Comparison of ENCODE assay signal across 28 cellular contexts in the genomic region with DNA sequence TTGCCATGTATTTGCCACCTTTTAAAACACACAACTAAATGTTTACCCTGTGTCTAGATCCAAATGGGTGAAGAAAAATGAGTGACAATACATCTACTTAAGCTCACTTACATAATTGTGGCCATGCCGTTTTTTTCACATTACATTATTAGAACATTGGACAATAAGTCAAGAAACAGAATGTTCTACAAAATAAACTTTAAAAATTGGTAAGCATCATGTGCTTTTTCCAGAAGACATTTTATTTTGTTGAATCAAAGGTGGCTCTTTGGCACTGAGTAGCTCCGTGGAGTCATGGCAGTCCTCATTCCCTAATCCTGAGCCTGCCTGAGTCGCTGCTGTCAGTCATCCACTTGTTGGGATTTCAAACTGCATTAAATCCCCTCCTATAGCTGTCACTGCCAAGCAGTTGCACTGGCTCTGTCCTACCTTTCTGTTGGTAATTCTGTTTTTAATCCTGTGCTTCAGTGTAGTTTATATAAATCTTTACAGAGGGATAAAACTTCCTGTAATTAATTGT. TPM values are rescaled to one million over a fixed set of nuclear protein-coding genes. Genes with fewer than 3 reads are reported as not detected.
DNase-seq lines count a peak whose midpoint lies in the region; ATAC-seq and TF ChIP-seq lines count a peak whose summit lies in the region.
"Had no signal": no experiment of that assay in that cellular context is flagged by ENCODE, and none has a peak within 500 bp of the region (broad histone marks: within the 10 kb centered on the region; RNA-seq: fewer than 3 reads in every experiment).

No MANE protein-coding gene starts in this region.

- no peak overlapping the region for H4K91ac ChIP-seq in trophoblast cell (ENCODE audit: low read depth, low read length)

- intact Hi-C loops in left ventricle myocardium inferior (cut with micrococcal nuclease) (no loop called here), left ventricle myocardium superior (cut with micrococcal nuclease) (no loop called here), sigmoid colon (cut with DNase I) (no loop called here), aorta (cut with DNase I) (no loop called here)

- no peaks in the 10 kb centered on the region for H3K79me1 ChIP-seq in trophoblast cell (ENCODE audit: low read length)

- peaks cover 45% of the 10 kb centered on the region for H3K4me1 Mint-ChIP-seq in chondrocyte (ENCODE audit: low read depth)
- H3K4me1 Mint-ChIP-seq: activated naive CD8-positive, alpha-beta T cell treated with anti-CD3 and anti-CD28 coated beads, Interleukin-2, amount 50 U/mL, for 24 hours; immature natural killer cell; T-helper 17 cell had no signal

- H3K23ac ChIP-seq in trophoblast cell (ENCODE audit: low read length) = no peak overlapping the region

- no peak overlapping the region for H3K14ac ChIP-seq in trophoblast cell (ENCODE audit: low read length)

- no peak overlapping the region for H3K4me2 ChIP-seq in trophoblast cell (ENCODE audit: low read length)

- H2AK5ac ChIP-seq in trophoblast cell (ENCODE audit: low read length) = no peak overlapping the region

- no peaks in the 10 kb centered on the region for H3K9me3 ChIP-seq in left ventricle myocardium inferior (replicated peaks)
- H3K9me3 ChIP-seq in sigmoid colon = no peaks in the 10 kb centered on the region
- H3K9me3 ChIP-seq in aorta (ENCODE audit: control insufficient read depth, low read length) = no peaks in the 10 kb centered on the region
- H3K9me3 ChIP-seq in trophoblast cell (ENCODE audit: insufficient read depth, low read depth, low read length) = no peaks in the 10 kb centered on the region
- H3K9me3 ChIP-seq: Caco-2, SJSA1, upper lobe of left lung had no signal

- peak overlapping the region; percentile 32 for H3K27ac Mint-ChIP-seq in chondrocyte (ENCODE audit: unreplicated experiment)
- H3K27ac Mint-ChIP-seq: activated naive CD8-positive, alpha-beta T cell treated with anti-CD3 and anti-CD28 coated beads, Interleukin-2, amount 50 U/mL, for 24 hours; dendritic cell treated with granulocyte-macrophage colony-stimulating factor and Interleukin-4, amounts not matched to agents 40 ng/mL and 50 ng/mL, for 4 days; immature natural killer cell; progenitor cell of endocrine pancreas; stimulated activated naive B cell treated with anti-CD40 and anti-IgM and Interleukin-4, amounts not matched to agents 10 μg/mL and 1 μg/mL and 100 μg/mL, for 72 hours; T-helper 17 cell; WTC11 had no signal

- no peak for DNase-seq in left ventricle myocardium inferior
- no peak for DNase-seq in left ventricle myocardium superior
- no peak for DNase-seq in chondrocyte (ENCODE audit: low spot score)
- no peak for DNase-seq in sigmoid colon
- DNase-seq in aorta = no peak
- DNase-seq in trophoblast cell = no peak
- no peak for DNase-seq in anterior cingulate cortex (lab: John Stamatoyannopoulos, UW)
- DNase-seq: activated CD4-positive, alpha-beta T cell treated with anti-CD3 and anti-CD28 coated beads, Interleukin-2, amount 50 U/mL, for 4 hours; activated CD8-positive, alpha-beta memory T cell treated with anti-CD3 and anti-CD28 coated beads, Interleukin-2, amount 50 U/mL, for 48 hours; activated naive CD8-positive, alpha-beta T cell treated with anti-CD3 and anti-CD28 coated beads, Interleukin-2, amount 50 U/mL, for 24 hours; Caco-2; DND-41; immature natural killer cell; NCI-H1105; NCI-H2081; NCI-H446; NK-92 treated with Interleukin-12 subunit alpha and Interleukin-12 subunit beta, amount 100 ng/mL, for 24 hours; stimulated activated CD4-positive, alpha-beta T cell treated with anti-CD3 and anti-CD28 coated beads, Interleukin-2, amount 100 ng/mL, for 24 hours; stimulated activated naive B cell treated with anti-CD40 and anti-IgM and Interleukin-4, amounts not matched to agents 10 μg/mL and 1 μg/mL and 100 μg/mL, for 72 hours; T-helper 17 cell; upper lobe of left lung had no signal

- TF ChIP-seq CTCF in left ventricle myocardium inferior (IDR thresholded peaks at IDR 0.05; ENCODE audit: borderline replicate concordance) (no peak), chondrocyte (IDR thresholded peaks at IDR 0.05) (no peak), sigmoid colon (IDR thresholded peaks at IDR 0.05) (no peak)

- peaks cover 4% of the 10 kb centered on the region for H3K9me3 Mint-ChIP-seq in chondrocyte (ENCODE audit: low read depth)
- H3K9me3 Mint-ChIP-seq: WTC11 had no signal

- H3K4me3 ChIP-seq in left ventricle myocardium inferior = no peak overlapping the region
- no peak overlapping the region for H3K4me3 ChIP-seq in sigmoid colon
- H3K4me3 ChIP-seq in aorta (ENCODE audit: low read length in 2 of 2) = no peak overlapping the region
- H3K4me3 ChIP-seq in trophoblast cell (ENCODE audit: low read depth, low read length) = no peak overlapping the region
- H3K4me3 ChIP-seq: BLaER1 treated with 17β-estradiol and CSF1 and Interleukin-3, amounts not matched to agents 10 nM and 100 nM; SJSA1; skin epidermis; upper lobe of left lung had no signal

- no peak overlapping the region for H2BK120ac ChIP-seq in trophoblast cell (ENCODE audit: insufficient read depth, low read length, poor library complexity)

- H3K27me3 Mint-ChIP-seq in chondrocyte (ENCODE audit: low read depth) = no peaks in the 10 kb centered on the region

- H2BK5ac ChIP-seq in trophoblast cell (ENCODE audit: low read depth, low read length, poor library complexity) = no peak overlapping the region

- H3K36me3 Mint-ChIP-seq in chondrocyte (ENCODE audit: low read depth) = peaks cover 29% of the 10 kb centered on the region
- H3K36me3 Mint-ChIP-seq: immature natural killer cell, WTC11 had no signal

- H3K27ac ChIP-seq in left ventricle myocardium inferior (replicated peaks) (peak overlapping the region; percentile 73), sigmoid colon (peak overlapping the region in 3 of 4 donors; percentile 61 to 97 (median 82)), aorta (ENCODE audit: low read depth in 1 of 2, low read length in 2 of 2) (peak overlapping the region; percentile 36 to 71), trophoblast cell (ENCODE audit: low read depth, low read length) (no peak overlapping the region)
- H3K27ac ChIP-seq: BLaER1 treated with 17β-estradiol and CSF1 and Interleukin-3, amounts not matched to agents 10 nM and 100 nM; SJSA1 had no signal

- no peak overlapping the region for H4K12ac ChIP-seq in trophoblast cell (ENCODE audit: low read depth, low read length)

- H2BK12ac ChIP-seq in trophoblast cell (ENCODE audit: low read length) = no peak overlapping the region

- H3K79me2 ChIP-seq in trophoblast cell (ENCODE audit: control insufficient read depth, insufficient read depth, low read length, poor library complexity) = no peaks in the 10 kb centered on the region

- TF ChIP-seq EP300 in sigmoid colon (IDR thresholded peaks at IDR 0.05) = no peak

- H3K4me3 Mint-ChIP-seq in chondrocyte (ENCODE audit: unreplicated experiment) = no peak overlapping the region
- H3K4me3 Mint-ChIP-seq: activated naive CD8-positive, alpha-beta T cell treated with anti-CD3 and anti-CD28 coated beads, Interleukin-2, amount 50 U/mL, for 24 hours; dendritic cell treated with granulocyte-macrophage colony-stimulating factor and Interleukin-4, amounts not matched to agents 40 ng/mL and 50 ng/mL, for 4 days; immature natural killer cell; stimulated activated naive B cell treated with anti-CD40 and anti-IgM and Interleukin-4, amounts not matched to agents 10 μg/mL and 1 μg/mL and 100 μg/mL, for 72 hours; T-helper 17 cell; WTC11 had no signal

- no peak for ATAC-seq in left ventricle myocardium superior
- ATAC-seq in aorta (ENCODE audit: low FRiP score) = no peak
- no peak for ATAC-seq in GM19328 (IDR thresholded peaks at IDR 0.05; ENCODE audit: unreplicated experiment)
- ATAC-seq: activated naive CD8-positive, alpha-beta T cell treated with anti-CD3 and anti-CD28 coated beads, Interleukin-2, amount 50 U/mL, for 24 hours; stimulated activated naive B cell treated with anti-CD40 and anti-IgM and Interleukin-4, amounts not matched to agents 10 μg/mL and 1 μg/mL and 100 μg/mL, for 72 hours; T-helper 17 cell; WTC11 had no signal

- no peak overlapping the region for H3K4ac ChIP-seq in trophoblast cell (ENCODE audit: low read depth, low read length)

- H3K4me1 ChIP-seq in left ventricle myocardium inferior = peaks cover 95% of the 10 kb centered on the region
- H3K4me1 ChIP-seq in sigmoid colon = peaks cover 0 to 85% (median 71%) of the 10 kb centered on the region in 4 donors
- H3K4me1 ChIP-seq in aorta (ENCODE audit: control insufficient read depth in 1 of 2, insufficient read depth in 2 of 2, low read length in 2 of 2) = peaks cover 7 to 15% of the 10 kb centered on the region in 2 donors
- no peaks in the 10 kb centered on the region for H3K4me1 ChIP-seq in trophoblast cell (ENCODE audit: control insufficient read depth in 1 of 2, insufficient read depth in 2 of 2, low read length in 2 of 2)
- H3K4me1 ChIP-seq: Caco-2 had no signal

- H3K36me3 ChIP-seq in left ventricle myocardium inferior (peaks cover 39% of the 10 kb centered on the region), sigmoid colon (peaks cover 0 to 30% (median 7%) of the 10 kb centered on the region in 4 donors), aorta (ENCODE audit: control insufficient read depth in 1 of 2, insufficient read depth in 2 of 2, low read length in 1 of 2) (peaks cover 2 to 6% of the 10 kb centered on the region in 2 donors), trophoblast cell (ENCODE audit: control insufficient read depth in 1 of 2, insufficient read depth in 2 of 2, low read length in 2 of 2) (no peaks in the 10 kb centered on the region)
- H3K36me3 ChIP-seq: BLaER1 treated with 17β-estradiol and CSF1 and Interleukin-3, amounts not matched to agents 10 nM and 100 nM had no signal

- H3K27me3 ChIP-seq in left ventricle myocardium inferior (ENCODE audit: low read depth) = no peaks in the 10 kb centered on the region
- no peaks in the 10 kb centered on the region for H3K27me3 ChIP-seq in sigmoid colon
- H3K27me3 ChIP-seq in aorta (ENCODE audit: control insufficient read depth in 1 of 2, insufficient read depth in 2 of 2, low read length in 1 of 2) = no peaks in the 10 kb centered on the region
- H3K27me3 ChIP-seq in trophoblast cell (ENCODE audit: insufficient read depth, low read length) = no peaks in the 10 kb centered on the region
- H3K27me3 ChIP-seq: BLaER1 treated with 17β-estradiol and CSF1 and Interleukin-3, amounts not matched to agents 10 nM and 100 nM; SJSA1; upper lobe of left lung had no signal

- H4K8ac ChIP-seq in trophoblast cell (ENCODE audit: low read depth, low read length) = no peak overlapping the region

- 85 to 86% methylated on average over 3 of the region's 3 CpGs for WGBS in sigmoid colon, 2 donors
- WGBS in aorta, 2 donors = 36 to 55% methylated on average over 3 of the region's 3 CpGs
- WGBS in trophoblast cell (ENCODE audit: extremely low coverage, insufficient coverage, insufficient read length) = no CpG with 5 or more reads among the region's 3 CpGs

- H3K9ac ChIP-seq in trophoblast cell (ENCODE audit: low read length) = no peak overlapping the region
- H3K9ac ChIP-seq: BLaER1 treated with 17β-estradiol and CSF1 and Interleukin-3, amounts not matched to agents 10 nM and 100 nM had no signal

- no peak for TF ChIP-seq POLR2A in sigmoid colon (IDR thresholded peaks at IDR 0.05)

- no peak overlapping the region for H2AFZ ChIP-seq in trophoblast cell (ENCODE audit: insufficient read depth, low read length, poor library complexity)

- no peak overlapping the region for H3K18ac ChIP-seq in trophoblast cell (ENCODE audit: low read length)

RNA-seq across cellular contexts. Expression of a gene that starts 32.3 kb away (rescaled TPM):
- total RNA-seq in left ventricle myocardium inferior (266 TPM), left ventricle myocardium superior (362 TPM), chondrocyte (230 to 297 TPM (median 296 TPM) in 3 replicates), sigmoid colon (100 to 1,000 TPM; 328 to 857 (median 577) TPM), aorta (100 to 1,000 TPM; 229 to 230 TPM)
- polyA plus RNA-seq in sigmoid colon (10 to 100 TPM in 2 of 3 donors, 1 to 10 TPM in 1; 8.8 to 32.5 (median 18.6) TPM), aorta (100 to 1,000 TPM; 133 to 229 TPM)
- 24.4 and 26.2 TPM in 2 replicates for polyA plus RNA-seq in trophoblast cell (2013)

RNA-seq across cellular contexts. Expression of a gene that starts 57.6 kb away (rescaled TPM):
- total RNA-seq in left ventricle myocardium inferior (196 TPM), left ventricle myocardium superior (204 TPM), chondrocyte (82.1 to 127 TPM (median 116 TPM) in 3 replicates), sigmoid colon (100 to 1,000 TPM in 1 of 4 donors, 10 to 100 TPM in 3; 81.8 to 142 (median 88.6) TPM), aorta (100 to 1,000 TPM in 1 of 2 donors, 10 to 100 TPM in 1; 86.7 to 131 TPM)
- polyA plus RNA-seq in sigmoid colon (10 to 100 TPM in 1 of 3 donors, 1 to 10 TPM in 2; 4.6 to 12.8 (median 7.8) TPM), aorta (10 to 100 TPM; 81.8 to 89.8 TPM)
- 8.4 and 8.5 TPM in 2 replicates for polyA plus RNA-seq in trophoblast cell (2013)
- polyA plus RNA-seq: immature natural killer cell had no signal
